Comparison of ENCODE assay signal across 19 cellular contexts in genomic region chr1:167083066-167083682, GRCh38. TPM values are rescaled to one million over a fixed set of nuclear protein-coding genes. Genes with fewer than 3 reads are reported as not detected.
DNase-seq lines count a peak whose midpoint lies in the region; ATAC-seq and TF ChIP-seq lines count a peak whose summit lies in the region.
"Had no signal": no experiment of that assay in that cellular context is flagged by ENCODE, and none has a peak within 500 bp of the region (broad histone marks: within the 10 kb centered on the region; RNA-seq: fewer than 3 reads in every experiment).

No MANE protein-coding gene starts in this region.

- no peaks in the 10 kb centered on the region for H3K36me3 Mint-ChIP-seq in effector memory CD8-positive, alpha-beta T cell (ENCODE audit: insufficient read depth)

- no peak for ATAC-seq in effector memory CD8-positive, alpha-beta T cell (replicated peaks)
- ATAC-seq: activated T-cell treated with anti-CD3 and anti-CD28 coated beads, Interleukin-2, amount 50 U/mL, for 4 hours; CD8-positive, alpha-beta T cell had no signal

- H3K9me3 ChIP-seq in colonic mucosa (no peaks in the 10 kb centered on the region), ovary (no peaks in the 10 kb centered on the region)
- H3K9me3 ChIP-seq: vagina had no signal

- no peak overlapping the region for H3K4me3 Mint-ChIP-seq in effector memory CD8-positive, alpha-beta T cell
- H3K4me3 Mint-ChIP-seq: activated naive CD8-positive, alpha-beta T cell; activated T-cell treated with anti-CD3 and anti-CD28 coated beads, Interleukin-2, amount 50 U/mL, for 4 hours; CD8-positive, alpha-beta T cell had no signal

- TF ChIP-seq CTCF in colonic mucosa (IDR thresholded peaks at IDR 0.05) (no peak), ovary (IDR thresholded peaks at IDR 0.05) (no peak)

- H3K27ac ChIP-seq in colonic mucosa (peak overlapping the region; percentile 93), rectal smooth muscle tissue (ENCODE audit: low read depth, low read length) (peak overlapping the region; percentile 40), ovary (no peak overlapping the region)
- H3K27ac ChIP-seq: KMS-11, vagina had no signal

- peaks cover 10% of the 10 kb centered on the region for H3K4me1 ChIP-seq in colonic mucosa
- H3K4me1 ChIP-seq in rectal smooth muscle tissue (ENCODE audit: control insufficient read depth, insufficient read depth, low read length) = no peaks in the 10 kb centered on the region
- H3K4me1 ChIP-seq in ovary (ENCODE audit: insufficient read depth) = no peaks in the 10 kb centered on the region
- H3K4me1 ChIP-seq: vagina had no signal

- H3K4me3 ChIP-seq in colonic mucosa (no peak overlapping the region), rectal smooth muscle tissue (ENCODE audit: low read length) (no peak overlapping the region), ovary (no peak overlapping the region)
- H3K4me3 ChIP-seq: vagina had no signal

- H3K36me3 ChIP-seq in colonic mucosa = no peaks in the 10 kb centered on the region
- H3K36me3 ChIP-seq in rectal smooth muscle tissue (ENCODE audit: control insufficient read depth, insufficient read depth, low read length) = no peaks in the 10 kb centered on the region
- H3K36me3 ChIP-seq in ovary = no peaks in the 10 kb centered on the region
- H3K36me3 ChIP-seq: vagina had no signal

- DNase-seq in NCI-H748 (lab: John Stamatoyannopoulos, UW; ENCODE audit: unreplicated experiment) (peak; percentile 13), NCI-H748 treated with DMSO at 0.1 percent for 48 hours (lab: John Stamatoyannopoulos, UW) (no peak), NCI-H2081 treated with DMSO at 0.1 percent for 48 hours (lab: John Stamatoyannopoulos, UW) (peak; percentile 17), colonic mucosa (peak; percentile 74), cerebellar cortex (ENCODE audit: low spot score) (no peak), ovary (no peak)
- no peak for DNase-seq in effector memory CD8-positive, alpha-beta T cell
- DNase-seq: activated CD4-positive, alpha-beta T cell treated with anti-CD3 and anti-CD28 coated beads, Interleukin-2, amount 50 U/mL, for 48 hours; activated T-cell treated with anti-CD3 and anti-CD28 coated beads, Interleukin-2, amount 50 U/mL, for 4 hours; CD8-positive, alpha-beta T cell; effector CD4-positive, alpha-beta T cell; GF-D8; NCI-H1930 had no signal

- WGBS in ovary, 3 donors = 44 to 50% (median 46%) methylated on average over 6 of the region's 6 CpGs

- TF ChIP-seq POLR2A in ovary (IDR thresholded peaks at IDR 0.05) = no peak

- no peaks in the 10 kb centered on the region for H3K27me3 Mint-ChIP-seq in effector memory CD8-positive, alpha-beta T cell
- H3K27me3 Mint-ChIP-seq: activated naive CD8-positive, alpha-beta T cell had no signal

- no peak overlapping the region for H3K27ac Mint-ChIP-seq in effector memory CD8-positive, alpha-beta T cell
- H3K27ac Mint-ChIP-seq: activated naive CD8-positive, alpha-beta T cell; CD8-positive, alpha-beta T cell had no signal

- no peaks in the 10 kb centered on the region for H3K9me3 Mint-ChIP-seq in effector memory CD8-positive, alpha-beta T cell
- H3K9me3 Mint-ChIP-seq: activated T-cell treated with anti-CD3 and anti-CD28 coated beads, Interleukin-2, amount 50 U/mL, for 4 hours; CD8-positive, alpha-beta T cell had no signal

- H3K27me3 ChIP-seq in colonic mucosa = no peaks in the 10 kb centered on the region
- peaks cover 3% of the 10 kb centered on the region for H3K27me3 ChIP-seq in rectal smooth muscle tissue (ENCODE audit: control insufficient read depth, insufficient read depth, low read length)
- H3K27me3 ChIP-seq in ovary = no peaks in the 10 kb centered on the region
- H3K27me3 ChIP-seq: vagina had no signal

- peaks cover 4 to 11% of the 10 kb centered on the region in 2 donors for H3K4me1 Mint-ChIP-seq in effector memory CD8-positive, alpha-beta T cell (ENCODE audit: low read depth in 2 of 2)

- no peak for TF ChIP-seq EP300 in ovary (IDR thresholded peaks at IDR 0.05)

- intact Hi-C loops in colonic mucosa (cut with DNase I) (no loop called here), ovary (cut with DNase I) (no loop called here)

- peak overlapping the region; percentile 69 to 79 for H3K9ac ChIP-seq in colonic mucosa (ENCODE audit: low read depth in 2 of 2, low read length in 2 of 2)
- H3K9ac ChIP-seq in rectal smooth muscle tissue (ENCODE audit: low read length) = no peak overlapping the region
- H3K9ac ChIP-seq: KMS-11 had no signal

RNA-seq across cellular contexts. Expression of gene GPA33, which starts 7.0 kb away (rescaled TPM):
- total RNA-seq in colonic mucosa (100 to 1,000 TPM; 438 to 531 TPM), ovary (1 to 10 TPM in 1 of 7 donors, under 1 TPM in 2, not detected in 4; 0.30 to 1.3 (median 0.56) TPM)
- polyA plus RNA-seq in ovary = under 1 TPM in 1 of 2 donors, not detected in 1; 0.06 TPM
- total RNA-seq: kidney epithelial cell had no signal
- polyA plus RNA-seq: AG04450 had no signal

RNA-seq across cellular contexts. Expression of gene STYXL2, which starts 10.7 kb away (rescaled TPM):
- total RNA-seq in colonic mucosa = under 1 TPM in 1 of 2 donors, not detected in 1; 0.10 TPM
- under 1 TPM in 5 of 7 donors, not detected in 2; 0.11 to 0.22 (median 0.15) TPM for total RNA-seq in ovary
- polyA plus RNA-seq in ovary = under 1 TPM; 0.08 to 0.30 TPM
- total RNA-seq: activated T-cell treated with anti-CD3 and anti-CD28 coated beads, Interleukin-2, amount 50 U/mL, for 4 hours; CD8-positive, alpha-beta T cell; kidney epithelial cell; vagina had no signal
- polyA plus RNA-seq: AG04450 had no signal

Comparison
In these comparisons a context has a peak if more than half of its experiments do, and no peak if none do; other contexts are left out.
1. DNase-seq: peak in NCI-H748 (single experiment), NCI-H2081 treated with DMSO at 0.1 percent for 48 hours (single experiment) and colonic mucosa (single experiment); none in NCI-H748 treated with DMSO at 0.1 percent for 48 hours (single experiment), effector memory CD8-positive, alpha-beta T cell (0 of 3), cerebellar cortex (single experiment) and ovary (0 of 5).
2. H3K27ac ChIP-seq: peak in colonic mucosa (single experiment) and rectal smooth muscle tissue (single experiment); none in ovary (0 of 2).
3. RNA of gene GPA33, which starts 7.0 kb away (total RNA-seq): 438 to 531 TPM in colonic mucosa; 0.30 to 1.3 TPM in ovary; every median in the first group is over 100 times any median in the second.